1 cellular context compared by ENCODE assay signal in genomic region chr14:23646648-23647549, GRCh38.
TF ChIP-seq lines count a peak whose summit lies in the region.

No MANE protein-coding gene starts in this region.

TF ChIP-seq in HepG2, 621 proteins besides CTCF, POLR2A, EP300 and RAD21 (continued from another document and continues in another):
- TF ChIP-seq FOSL1 (CRISPR knock-in tag; IDR thresholded peaks at IDR 0.05; ENCODE audit: borderline replicate concordance) (no peak), ZGPAT (CRISPR knock-in tag; IDR thresholded peaks at IDR 0.05) (0 out of 2 replicates have a peak, but pooled peaks have one; percentile 21), ZFP41 (CRISPR knock-in tag; IDR thresholded peaks at IDR 0.05; ENCODE audit: borderline replicate concordance) (no peak), CREB1 (IDR thresholded peaks at IDR 0.05) (0 out of 2 replicates have a peak, but pooled peaks have one; percentile 1), CREB1 (CRISPR knock-in tag; IDR thresholded peaks at IDR 0.05) (no peak), GZF1 (CRISPR knock-in tag; IDR thresholded peaks at IDR 0.05) (no peak), ZFX (CRISPR knock-in tag; IDR thresholded peaks at IDR 0.05; ENCODE audit: low read depth) (no peak), ZNF33B (CRISPR knock-in tag; IDR thresholded peaks at IDR 0.05) (no peak), ZNF879 (CRISPR knock-in tag; IDR thresholded peaks at IDR 0.05) (no peak), SRSF4 (IDR thresholded peaks at IDR 0.05; ENCODE audit: low read depth, low read length, poor library complexity, severe bottlenecking) (peak; percentile 91), MYC (CRISPR knock-in tag; IDR thresholded peaks at IDR 0.05; ENCODE audit: borderline replicate concordance) (peak; percentile 75), HMGXB3 (CRISPR knock-in tag; IDR thresholded peaks at IDR 0.05; ENCODE audit: borderline replicate concordance) (no peak), HNF4A (CRISPR knock-in tag; IDR thresholded peaks at IDR 0.05) (peak; percentile 49; the same call in 1 of the 2 replicates), MIER3 (CRISPR knock-in tag; IDR thresholded peaks at IDR 0.05; ENCODE audit: borderline replicate concordance) (no peak), AGO2 (optimal IDR thresholded peaks at IDR 0.05; ENCODE audit: low read depth, low read length) (peak; percentile 98), ZBED4 (CRISPR knock-in tag; IDR thresholded peaks at IDR 0.05; ENCODE audit: borderline replicate concordance) (no peak; the same call in 1 of the 2 replicates), FOXM1 (CRISPR knock-in tag; IDR thresholded peaks at IDR 0.05) (0 out of 2 replicates have a peak, but pooled peaks have one; percentile 11), ZNF207 (IDR thresholded peaks at IDR 0.05; ENCODE audit: borderline replicate concordance) (no peak), ISL2 (CRISPR knock-in tag; IDR thresholded peaks at IDR 0.05) (peak; percentile 56; the same call in 1 of the 2 replicates), JUND (CRISPR knock-in tag; IDR thresholded peaks at IDR 0.05) (peak; percentile 81), ZNF263 (CRISPR knock-in tag; IDR thresholded peaks at IDR 0.05) (peak; percentile 39), ZNF136 (CRISPR knock-in tag; IDR thresholded peaks at IDR 0.05; ENCODE audit: low read depth) (no peak), ZNF230 (CRISPR knock-in tag; IDR thresholded peaks at IDR 0.05) (no peak), ZNF441 (CRISPR knock-in tag; IDR thresholded peaks at IDR 0.05; ENCODE audit: borderline replicate concordance) (no peak), MAF1 (CRISPR knock-in tag; IDR thresholded peaks at IDR 0.05; ENCODE audit: borderline replicate concordance) (no peak), ZC3H13 (CRISPR knock-in tag; IDR thresholded peaks at IDR 0.05) (peak; percentile 28), FLYWCH1 (CRISPR knock-in tag; IDR thresholded peaks at IDR 0.05) (no peak), ARNT2 (CRISPR knock-in tag; IDR thresholded peaks at IDR 0.05; ENCODE audit: low read depth) (no peak), MED1 (CRISPR knock-in tag; IDR thresholded peaks at IDR 0.05) (0 out of 2 replicates have a peak, but pooled peaks have one; percentile 12), ZNF777 (CRISPR knock-in tag; IDR thresholded peaks at IDR 0.05) (no peak; the same call in 1 of the 2 replicates), ZNF20 (CRISPR knock-in tag; IDR thresholded peaks at IDR 0.05) (no peak), ZNF274 (CRISPR knock-in tag; IDR thresholded peaks at IDR 0.05) (0 out of 2 replicates have a peak, but pooled peaks have one; percentile 58), AHR (CRISPR knock-in tag; IDR thresholded peaks at IDR 0.05) (no peak; the same call in 1 of the 2 replicates), TEAD2 (CRISPR knock-in tag; IDR thresholded peaks at IDR 0.05) (peak; percentile 92), DPF2 (CRISPR knock-in tag; IDR thresholded peaks at IDR 0.05; ENCODE audit: borderline replicate concordance, low read depth) (no peak)
- TF ChIP-seq, protein P1, sequence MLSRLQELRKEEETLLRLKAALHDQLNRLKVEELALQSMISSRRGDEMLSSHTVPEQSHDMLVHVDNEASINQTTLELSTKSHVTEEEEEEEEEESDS (CRISPR knock-in tag; IDR thresholded peaks at IDR 0.05; ENCODE audit: borderline replicate concordance) = no peak; the same call in 1 of the 2 replicates
- TF ChIP-seq, protein P2, sequence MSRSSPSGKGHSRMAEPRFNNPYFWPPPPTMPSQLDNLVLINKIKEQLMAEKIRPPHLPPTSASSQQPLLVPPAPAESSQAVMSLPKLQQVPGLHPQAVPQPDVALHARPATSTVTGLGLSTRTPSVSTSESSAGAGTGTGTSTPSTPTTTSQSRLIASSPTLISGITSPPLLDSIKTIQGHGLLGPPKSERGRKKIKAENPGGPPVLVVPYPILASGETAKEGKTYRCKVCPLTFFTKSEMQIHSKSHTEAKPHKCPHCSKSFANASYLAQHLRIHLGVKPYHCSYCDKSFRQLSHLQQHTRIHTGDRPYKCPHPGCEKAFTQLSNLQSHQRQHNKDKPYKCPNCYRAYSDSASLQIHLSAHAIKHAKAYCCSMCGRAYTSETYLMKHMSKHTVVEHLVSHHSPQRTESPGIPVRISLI (CRISPR knock-in tag; IDR thresholded peaks at IDR 0.05; ENCODE audit: borderline replicate concordance) = no peak
- TF ChIP-seq, protein P3, sequence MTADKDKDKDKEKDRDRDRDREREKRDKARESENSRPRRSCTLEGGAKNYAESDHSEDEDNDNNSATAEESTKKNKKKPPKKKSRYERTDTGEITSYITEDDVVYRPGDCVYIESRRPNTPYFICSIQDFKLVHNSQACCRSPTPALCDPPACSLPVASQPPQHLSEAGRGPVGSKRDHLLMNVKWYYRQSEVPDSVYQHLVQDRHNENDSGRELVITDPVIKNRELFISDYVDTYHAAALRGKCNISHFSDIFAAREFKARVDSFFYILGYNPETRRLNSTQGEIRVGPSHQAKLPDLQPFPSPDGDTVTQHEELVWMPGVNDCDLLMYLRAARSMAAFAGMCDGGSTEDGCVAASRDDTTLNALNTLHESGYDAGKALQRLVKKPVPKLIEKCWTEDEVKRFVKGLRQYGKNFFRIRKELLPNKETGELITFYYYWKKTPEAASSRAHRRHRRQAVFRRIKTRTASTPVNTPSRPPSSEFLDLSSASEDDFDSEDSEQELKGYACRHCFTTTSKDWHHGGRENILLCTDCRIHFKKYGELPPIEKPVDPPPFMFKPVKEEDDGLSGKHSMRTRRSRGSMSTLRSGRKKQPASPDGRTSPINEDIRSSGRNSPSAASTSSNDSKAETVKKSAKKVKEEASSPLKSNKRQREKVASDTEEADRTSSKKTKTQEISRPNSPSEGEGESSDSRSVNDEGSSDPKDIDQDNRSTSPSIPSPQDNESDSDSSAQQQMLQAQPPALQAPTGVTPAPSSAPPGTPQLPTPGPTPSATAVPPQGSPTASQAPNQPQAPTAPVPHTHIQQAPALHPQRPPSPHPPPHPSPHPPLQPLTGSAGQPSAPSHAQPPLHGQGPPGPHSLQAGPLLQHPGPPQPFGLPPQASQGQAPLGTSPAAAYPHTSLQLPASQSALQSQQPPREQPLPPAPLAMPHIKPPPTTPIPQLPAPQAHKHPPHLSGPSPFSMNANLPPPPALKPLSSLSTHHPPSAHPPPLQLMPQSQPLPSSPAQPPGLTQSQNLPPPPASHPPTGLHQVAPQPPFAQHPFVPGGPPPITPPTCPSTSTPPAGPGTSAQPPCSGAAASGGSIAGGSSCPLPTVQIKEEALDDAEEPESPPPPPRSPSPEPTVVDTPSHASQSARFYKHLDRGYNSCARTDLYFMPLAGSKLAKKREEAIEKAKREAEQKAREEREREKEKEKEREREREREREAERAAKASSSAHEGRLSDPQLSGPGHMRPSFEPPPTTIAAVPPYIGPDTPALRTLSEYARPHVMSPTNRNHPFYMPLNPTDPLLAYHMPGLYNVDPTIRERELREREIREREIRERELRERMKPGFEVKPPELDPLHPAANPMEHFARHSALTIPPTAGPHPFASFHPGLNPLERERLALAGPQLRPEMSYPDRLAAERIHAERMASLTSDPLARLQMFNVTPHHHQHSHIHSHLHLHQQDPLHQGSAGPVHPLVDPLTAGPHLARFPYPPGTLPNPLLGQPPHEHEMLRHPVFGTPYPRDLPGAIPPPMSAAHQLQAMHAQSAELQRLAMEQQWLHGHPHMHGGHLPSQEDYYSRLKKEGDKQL (CRISPR knock-in tag; IDR thresholded peaks at IDR 0.05; ENCODE audit: low read depth) = no peak
- TF ChIP-seq, protein P4, sequence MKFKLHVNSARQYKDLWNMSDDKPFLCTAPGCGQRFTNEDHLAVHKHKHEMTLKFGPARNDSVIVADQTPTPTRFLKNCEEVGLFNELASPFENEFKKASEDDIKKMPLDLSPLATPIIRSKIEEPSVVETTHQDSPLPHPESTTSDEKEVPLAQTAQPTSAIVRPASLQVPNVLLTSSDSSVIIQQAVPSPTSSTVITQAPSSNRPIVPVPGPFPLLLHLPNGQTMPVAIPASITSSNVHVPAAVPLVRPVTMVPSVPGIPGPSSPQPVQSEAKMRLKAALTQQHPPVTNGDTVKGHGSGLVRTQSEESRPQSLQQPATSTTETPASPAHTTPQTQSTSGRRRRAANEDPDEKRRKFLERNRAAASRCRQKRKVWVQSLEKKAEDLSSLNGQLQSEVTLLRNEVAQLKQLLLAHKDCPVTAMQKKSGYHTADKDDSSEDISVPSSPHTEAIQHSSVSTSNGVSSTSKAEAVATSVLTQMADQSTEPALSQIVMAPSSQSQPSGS (CRISPR knock-in tag; IDR thresholded peaks at IDR 0.05) = peak; percentile 60; the same call in 1 of the 2 replicates
- TF ChIP-seq, protein P5, sequence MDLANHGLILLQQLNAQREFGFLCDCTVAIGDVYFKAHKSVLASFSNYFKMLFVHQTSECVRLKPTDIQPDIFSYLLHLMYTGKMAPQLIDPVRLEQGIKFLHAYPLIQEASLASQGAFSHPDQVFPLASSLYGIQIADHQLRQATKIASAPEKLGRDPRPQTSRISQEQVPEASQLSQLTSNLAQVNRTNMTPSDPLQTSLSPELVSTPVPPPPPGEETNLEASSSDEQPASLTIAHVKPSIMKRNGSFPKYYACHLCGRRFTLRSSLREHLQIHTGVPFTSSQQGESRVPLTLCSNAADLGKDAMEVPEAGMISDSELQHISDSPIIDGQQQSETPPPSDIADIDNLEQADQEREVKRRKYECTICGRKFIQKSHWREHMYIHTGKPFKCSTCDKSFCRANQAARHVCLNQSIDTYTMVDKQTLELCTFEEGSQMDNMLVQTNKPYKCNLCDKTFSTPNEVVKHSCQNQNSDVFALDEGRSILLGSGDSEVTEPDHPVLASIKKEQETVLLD (CRISPR knock-in tag; IDR thresholded peaks at IDR 0.05; ENCODE audit: low read depth) = 0 out of 2 replicates have a peak, but pooled peaks have one; percentile 27
- TF ChIP-seq, protein P6, sequence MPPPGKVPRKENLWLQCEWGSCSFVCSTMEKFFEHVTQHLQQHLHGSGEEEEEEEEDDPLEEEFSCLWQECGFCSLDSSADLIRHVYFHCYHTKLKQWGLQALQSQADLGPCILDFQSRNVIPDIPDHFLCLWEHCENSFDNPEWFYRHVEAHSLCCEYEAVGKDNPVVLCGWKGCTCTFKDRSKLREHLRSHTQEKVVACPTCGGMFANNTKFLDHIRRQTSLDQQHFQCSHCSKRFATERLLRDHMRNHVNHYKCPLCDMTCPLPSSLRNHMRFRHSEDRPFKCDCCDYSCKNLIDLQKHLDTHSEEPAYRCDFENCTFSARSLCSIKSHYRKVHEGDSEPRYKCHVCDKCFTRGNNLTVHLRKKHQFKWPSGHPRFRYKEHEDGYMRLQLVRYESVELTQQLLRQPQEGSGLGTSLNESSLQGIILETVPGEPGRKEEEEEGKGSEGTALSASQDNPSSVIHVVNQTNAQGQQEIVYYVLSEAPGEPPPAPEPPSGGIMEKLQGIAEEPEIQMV (CRISPR knock-in tag; IDR thresholded peaks at IDR 0.05; ENCODE audit: low read depth) = peak; percentile 73; the same call in 1 of the 2 replicates
